ENCODE assay signal across 8 cellular contexts in genomic region chr1:155309423-155310021, GRCh38. TPM values are rescaled to one million over a fixed set of nuclear protein-coding genes. Genes with fewer than 3 reads are reported as not detected.
A peak's percentile ranks its signal among the peaks of the same experiment; 100 is the strongest.
DNase-seq lines count a peak whose midpoint lies in the region; ATAC-seq and TF ChIP-seq lines count a peak whose summit lies in the region.

No MANE protein-coding gene starts in this region.

- H3K27ac ChIP-seq in CD4-positive, alpha-beta memory T cell (ENCODE audit: low read depth, low read length) = peak overlapping the region; percentile 90
- H3K27ac ChIP-seq in body of pancreas = peak overlapping the region; percentile 60 to 94 (median 86)
- peak overlapping the region; percentile 87 to 91 for H3K27ac ChIP-seq in left lung
- peak overlapping the region; percentile 84 to 86 for H3K27ac ChIP-seq in testis

- H3K27me3 Mint-ChIP-seq in CD4-positive, alpha-beta memory T cell = no peaks in the 10 kb centered on the region

- H3K27me3 ChIP-seq in CD4-positive, alpha-beta memory T cell (ENCODE audit: insufficient read depth, low read length) = no peaks in the 10 kb centered on the region
- H3K27me3 ChIP-seq in body of pancreas (no peaks in the 10 kb centered on the region), left lung (no peaks in the 10 kb centered on the region), testis (no peaks in the 10 kb centered on the region)

- TF ChIP-seq POLR2A in body of pancreas (IDR thresholded peaks at IDR 0.05) (no peak), testis (IDR thresholded peaks at IDR 0.05) (no peak)

- ATAC-seq in body of pancreas (no peak), left lung (peak; percentile 50), HG02642 (IDR thresholded peaks at IDR 0.05; ENCODE audit: poor library complexity, unreplicated experiment) (no peak)

- intact Hi-C loops in CD4-positive, alpha-beta memory T cell (cut with micrococcal nuclease) = loop anchor here (5.0 kb wide), 1 partner anchor 117 kb away; no protein-coding TSS in a partner anchor
- intact Hi-C loops in body of pancreas (cut with DNase I) = no loop called here
- intact Hi-C loops in left lung (cut with DNase I) = no loop called here
- intact Hi-C loops in testis (cut with DNase I; ENCODE audit: low total_unique reads) = no loop called here

- TF ChIP-seq EP300 in Ishikawa (IDR thresholded peaks at IDR 0.05; ENCODE audit: borderline replicate concordance) = 0 out of 2 replicates have a peak, but pooled peaks have one; percentile 9

- peak overlapping the region; percentile 92 to 97 for H3K4me3 ChIP-seq in CD4-positive, alpha-beta memory T cell (ENCODE audit: low read length in 2 of 2)
- peak overlapping the region; percentile 16 to 48 for H3K4me3 ChIP-seq in body of pancreas
- H3K4me3 ChIP-seq in left lung = peak overlapping the region; percentile 82 to 85
- peak overlapping the region; percentile 76 to 88 for H3K4me3 ChIP-seq in testis

- peak overlapping the region; percentile 92 to 99 (median 97) for H3K4me3 Mint-ChIP-seq in CD4-positive, alpha-beta memory T cell

- POLR2A ChIA-PET in CD4-positive, alpha-beta memory T cell (lab: Charles Lee; ENCODE audit: partially characterized antibody) = interaction anchor here (0.8 kb wide), 1 partner anchor 14 kb away, joined by 4 read pairs; no protein-coding TSS in a partner anchor

- WGBS in body of pancreas, 2 donors = 0 to 2% methylated on average over 5 to 11 of the region's 11 CpGs
- 14 to 20% methylated on average over 10 to 11 of the region's 11 CpGs for WGBS in testis, 2 donors

- H3K36me3 Mint-ChIP-seq in CD4-positive, alpha-beta memory T cell = peaks cover 9 to 26% of the 10 kb centered on the region in 2 donors

- no peak for DNase-seq in CD4-positive, alpha-beta memory T cell
- DNase-seq in body of pancreas = peak; percentile 32 to 73 (median 58)
- peak; percentile 45 to 88 for DNase-seq in left lung
- no peak for DNase-seq in testis
- no peak for DNase-seq in cerebellar cortex (ENCODE audit: low spot score)
- DNase-seq in activated CD4-positive, alpha-beta T cell treated with anti-CD3 and anti-CD28 coated beads, Interleukin-2, amount 50 U/mL, for 48 hours = no peak

- peaks cover 0 to 1% (median 0%) of the 10 kb centered on the region in 8 donors for H3K9me3 Mint-ChIP-seq in CD4-positive, alpha-beta memory T cell

- peaks cover 22% of the 10 kb centered on the region for H3K4me1 ChIP-seq in CD4-positive, alpha-beta memory T cell (ENCODE audit: insufficient read depth, low read length)
- peaks cover 31% of the 10 kb centered on the region for H3K4me1 ChIP-seq in body of pancreas
- H3K4me1 ChIP-seq in left lung = peaks cover 6 to 40% of the 10 kb centered on the region in 2 donors
- peaks cover 9% of the 10 kb centered on the region for H3K4me1 ChIP-seq in testis

- CTCF ChIA-PET in CD4-positive, alpha-beta memory T cell (lab: Charles Lee; ENCODE audit: partially characterized antibody) = no interaction called here

- H3K36me3 ChIP-seq in CD4-positive, alpha-beta memory T cell (ENCODE audit: insufficient read depth, low read length) = peaks cover 8% of the 10 kb centered on the region
- H3K36me3 ChIP-seq in body of pancreas (replicated peaks in 1 of 2; ENCODE audit: insufficient read depth in 1 of 2, low read depth in 2 of 2) (no peaks in the 10 kb centered on the region), left lung (peaks cover 0 to 42% of the 10 kb centered on the region in 2 donors), testis (ENCODE audit: low read depth, missing control alignments) (no peaks in the 10 kb centered on the region)

- TF ChIP-seq CTCF in body of pancreas (IDR thresholded peaks at IDR 0.05) (no peak), left lung (IDR thresholded peaks at IDR 0.05) (no peak), testis (IDR thresholded peaks at IDR 0.05) (no peak)

- peaks cover 18 to 44% (median 25%) of the 10 kb centered on the region in 4 donors for H3K4me1 Mint-ChIP-seq in CD4-positive, alpha-beta memory T cell

- peak overlapping the region; percentile 61 to 99 (median 97) for H3K27ac Mint-ChIP-seq in CD4-positive, alpha-beta memory T cell

- H3K9me3 ChIP-seq in CD4-positive, alpha-beta memory T cell (ENCODE audit: control insufficient read depth in 1 of 2, low read length in 2 of 2) = no peaks in the 10 kb centered on the region
- H3K9me3 ChIP-seq in body of pancreas = no peaks in the 10 kb centered on the region
- no peaks in the 10 kb centered on the region for H3K9me3 ChIP-seq in left lung
- no peaks in the 10 kb centered on the region for H3K9me3 ChIP-seq in testis

- TF ChIP-seq RAD21 in Ishikawa (IDR thresholded peaks at IDR 0.05; ENCODE audit: low read depth) = no peak

TF ChIP-seq in Ishikawa, 13 proteins besides CTCF, POLR2A, EP300 and RAD21:
- TF ChIP-seq YY1 (IDR thresholded peaks at IDR 0.05; ENCODE audit: low read depth) (peak; percentile 67; the same call in 1 of the 2 replicates), TCF12 (IDR thresholded peaks at IDR 0.05; ENCODE audit: low read depth) (no peak; the same call in 1 of the 2 replicates), EGR1 (IDR thresholded peaks at IDR 0.05) (no peak), FOXM1 (IDR thresholded peaks at IDR 0.05; ENCODE audit: borderline replicate concordance, low read depth) (no peak), NFIC (IDR thresholded peaks at IDR 0.05) (peak; percentile 85), CEBPB (IDR thresholded peaks at IDR 0.05) (no peak), TEAD4 (IDR thresholded peaks at IDR 0.05) (peak; percentile 68)

RNA-seq across cellular contexts. Expression of gene FDPS, which starts 0.9 kb away (rescaled TPM):
- total RNA-seq in CD4-positive, alpha-beta memory T cell = 10 to 100 TPM; 82.8 to 91.3 TPM
- polyA plus RNA-seq in CD4-positive, alpha-beta memory T cell = 100 to 1,000 TPM; 100 to 157 TPM
- total RNA-seq in body of pancreas (10 to 100 TPM; 59.7 to 94.3 TPM), left lung (100 to 1,000 TPM; 206 to 411 TPM), testis (10 to 100 TPM; 51.6 to 81.6 TPM)
- polyA plus RNA-seq in testis (ENCODE audit: insufficient read depth, low read depth, low replicate concordance) = 127 TPM

RNA-seq across cellular contexts. Expression of gene PKLR, which starts 8.3 kb away (rescaled TPM):
- not detected for total RNA-seq in CD4-positive, alpha-beta memory T cell
- polyA plus RNA-seq in CD4-positive, alpha-beta memory T cell = not detected
- total RNA-seq in body of pancreas (not detected), left lung (not detected), testis (under 1 TPM; 0.25 to 0.87 TPM)
- polyA plus RNA-seq in testis (ENCODE audit: insufficient read depth, low read depth, low replicate concordance) = 2.0 TPM

RNA-seq across cellular contexts. Expression of gene RUSC1, which starts 11.2 kb away (rescaled TPM):
- 10 to 100 TPM; 20.0 to 20.1 TPM for total RNA-seq in CD4-positive, alpha-beta memory T cell
- 10 to 100 TPM in 1 of 2 donors, 1 to 10 TPM in 1; 6.8 to 11.8 TPM for polyA plus RNA-seq in CD4-positive, alpha-beta memory T cell
- total RNA-seq in body of pancreas (10 to 100 TPM; 19.4 to 21.3 TPM), left lung (10 to 100 TPM; 36.2 to 42.8 TPM), testis (10 to 100 TPM; 13.9 to 14.9 TPM)
- polyA plus RNA-seq in testis (ENCODE audit: insufficient read depth, low read depth, low replicate concordance) = 10.8 TPM

RNA-seq across cellular contexts. Expression of gene HCN3, which starts 32.3 kb away (rescaled TPM):
- total RNA-seq in CD4-positive, alpha-beta memory T cell = 1 to 10 TPM; 4.9 to 5.3 TPM
- polyA plus RNA-seq in CD4-positive, alpha-beta memory T cell = under 1 TPM; 0.10 to 0.41 TPM
- 1 to 10 TPM; 1.3 to 2.9 TPM for total RNA-seq in body of pancreas
- total RNA-seq in left lung = 1 to 10 TPM; 2.4 to 3.8 TPM
- total RNA-seq in testis = 1 to 10 TPM; 3.5 to 3.8 TPM
- 2.2 TPM for polyA plus RNA-seq in testis (ENCODE audit: insufficient read depth, low read depth, low replicate concordance)

RNA-seq across cellular contexts. Expression of gene CLK2, which starts 36.2 kb away (rescaled TPM):
- 100 to 1,000 TPM; 123 to 126 TPM for total RNA-seq in CD4-positive, alpha-beta memory T cell
- polyA plus RNA-seq in CD4-positive, alpha-beta memory T cell = 10 to 100 TPM; 11.4 to 21.5 TPM
- total RNA-seq in body of pancreas (10 to 100 TPM; 36.6 to 40.7 TPM), left lung (10 to 100 TPM; 45.4 to 55.2 TPM), testis (10 to 100 TPM; 52.8 to 54.1 TPM)
- 37.0 TPM for polyA plus RNA-seq in testis (ENCODE audit: insufficient read depth, low read depth, low replicate concordance)

Comparison
In these comparisons a context has a peak if more than half of its experiments do, and no peak if none do; other contexts are left out.
1. DNase-seq: peak in body of pancreas (4 of 4) and left lung (2 of 2); none in CD4-positive, alpha-beta memory T cell (0 of 5), testis (single experiment), cerebellar cortex (single experiment) and activated CD4-positive, alpha-beta T cell treated with anti-CD3 and anti-CD28 coated beads, Interleukin-2, amount 50 U/mL, for 48 hours (0 of 2).
2. H3K4me3 ChIP-seq: peak in every context shown above with its lines; median percentile 94 in CD4-positive, alpha-beta memory T cell; 84 in left lung; 82 in testis; 32 in body of pancreas.
3. Peak in every context shown above with its lines, with median percentiles within 50 percentile points of each other: H3K27ac ChIP-seq.